ENCODE assay signal across 28 cellular contexts in the genomic region with DNA sequence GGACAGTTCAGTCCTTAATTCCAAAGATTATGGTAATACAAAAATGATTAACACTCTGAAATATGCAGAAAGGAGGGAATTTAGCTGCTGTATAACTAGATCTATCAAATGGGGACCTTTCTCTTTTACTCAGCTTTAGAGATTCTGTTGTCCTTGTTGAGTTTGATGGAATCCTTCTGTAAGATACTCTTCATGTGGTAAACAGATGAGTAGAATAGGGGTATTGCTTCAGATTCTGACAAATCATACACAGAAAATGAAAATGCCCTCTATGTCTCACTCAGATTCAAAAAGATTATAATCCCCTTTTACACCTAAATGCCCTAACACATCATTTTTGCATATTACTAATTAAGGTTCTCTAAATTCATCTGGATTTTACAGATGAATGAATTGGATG.
"Had no signal": no experiment of that assay in that cellular context is flagged by ENCODE, and none has a peak within 500 bp of the region (broad histone marks: within the 10 kb centered on the region; RNA-seq: fewer than 3 reads in every experiment).

No MANE protein-coding gene starts in this region.

- H2AFZ ChIP-seq: parathyroid adenoma had no signal

- H3K4me3 ChIP-seq: esophagus muscularis mucosa, gastroesophageal sphincter, left ventricle myocardium inferior, lower lobe of right lung, prostate gland, right lobe of liver, testis, tibial nerve, upper lobe of right lung, vagina had no signal

- H3K9me3 Mint-ChIP-seq: dendritic cell treated with granulocyte-macrophage colony-stimulating factor and Interleukin-4, amounts not matched to agents 40 ng/mL and 50 ng/mL, for 4 days; effector memory CD8-positive, alpha-beta T cell; immature natural killer cell; mesothelial cell of epicardium; natural killer cell; neural crest cell; stimulated activated naive CD8-positive, alpha-beta T cell treated with anti-CD3 and anti-CD28 coated beads, Interleukin-15, amount 100 ng/mL, for 72 hours had no signal

- H3K27ac ChIP-seq: epithelial cell of prostate, esophagus muscularis mucosa, gastroesophageal sphincter, left ventricle myocardium inferior, lower lobe of right lung, parathyroid adenoma, prostate gland, right lobe of liver, testis, tibial nerve, vagina had no signal

- DNase-seq: effector memory CD8-positive, alpha-beta T cell; glutamatergic neuron; immature natural killer cell; kidney; left cardiac atrium; left ventricle myocardium inferior; lower lobe of right lung; natural killer cell; nucleus accumbens; right lobe of liver; stimulated activated CD4-positive, alpha-beta T cell treated with anti-CD3 and anti-CD28 coated beads, Interleukin-15, amount 100 ng/mL, for 24 hours; stimulated activated CD4-positive, alpha-beta T cell treated with anti-CD3 and anti-CD28 coated beads, Interleukin-1b, Interleukin-23, amount 100 ng/mL, for 48 hours; stimulated activated CD4-positive, alpha-beta T cell treated with anti-CD3 and anti-CD28 coated beads, Interleukin-4, amount 100 ng/mL, for 24 hours; stimulated activated naive B cell treated with anti-CD40 and anti-IgM and Interleukin-4, amounts not matched to agents 10 μg/mL and 1 μg/mL and 100 μg/mL, for 72 hours; stimulated activated naive CD8-positive, alpha-beta T cell treated with anti-CD3 and anti-CD28 coated beads, Interleukin-15, amount 100 ng/mL, for 72 hours; testis; upper lobe of right lung had no signal

- H3K9me3 ChIP-seq: esophagus muscularis mucosa, gastroesophageal sphincter, left ventricle myocardium inferior, lower lobe of right lung, prostate gland, right lobe of liver, testis, tibial nerve, upper lobe of right lung, vagina had no signal

- ATAC-seq: effector memory CD8-positive, alpha-beta T cell; gastroesophageal sphincter; left cardiac atrium; natural killer cell; right lobe of liver; stimulated activated naive B cell treated with anti-CD40 and anti-IgM and Interleukin-4, amounts not matched to agents 10 μg/mL and 1 μg/mL and 100 μg/mL, for 72 hours; stimulated activated naive CD8-positive, alpha-beta T cell treated with anti-CD3 and anti-CD28 coated beads, Interleukin-15, amount 100 ng/mL, for 72 hours; upper lobe of right lung had no signal

- H3K27me3 Mint-ChIP-seq: dendritic cell treated with granulocyte-macrophage colony-stimulating factor and Interleukin-4, amounts not matched to agents 40 ng/mL and 50 ng/mL, for 4 days; effector memory CD8-positive, alpha-beta T cell; memory B cell; stimulated activated naive B cell treated with anti-CD40 and anti-IgM and Interleukin-4, amounts not matched to agents 10 μg/mL and 1 μg/mL and 100 μg/mL, for 72 hours; stimulated activated naive CD8-positive, alpha-beta T cell treated with anti-CD3 and anti-CD28 coated beads, Interleukin-15, amount 100 ng/mL, for 72 hours had no signal

- H3K27me3 ChIP-seq: esophagus muscularis mucosa, gastroesophageal sphincter, right lobe of liver, testis, tibial nerve, upper lobe of right lung, vagina had no signal

- H3K36me3 Mint-ChIP-seq: immature natural killer cell, natural killer cell had no signal

- H3K4me3 Mint-ChIP-seq: dendritic cell treated with granulocyte-macrophage colony-stimulating factor and Interleukin-4, amounts not matched to agents 40 ng/mL and 50 ng/mL, for 4 days; immature natural killer cell; memory B cell; mesothelial cell of epicardium; natural killer cell; neural crest cell; stimulated activated naive B cell treated with anti-CD40 and anti-IgM and Interleukin-4, amounts not matched to agents 10 μg/mL and 1 μg/mL and 100 μg/mL, for 72 hours; stimulated activated naive CD8-positive, alpha-beta T cell treated with anti-CD3 and anti-CD28 coated beads, Interleukin-15, amount 100 ng/mL, for 72 hours had no signal

- H3K36me3 ChIP-seq: esophagus muscularis mucosa, gastroesophageal sphincter, left ventricle myocardium inferior, lower lobe of right lung, prostate gland, right lobe of liver, tibial nerve, upper lobe of right lung, vagina had no signal

- H3K27ac Mint-ChIP-seq: dendritic cell treated with granulocyte-macrophage colony-stimulating factor and Interleukin-4, amounts not matched to agents 40 ng/mL and 50 ng/mL, for 4 days; memory B cell; mesothelial cell of epicardium; natural killer cell; stimulated activated naive B cell treated with anti-CD40 and anti-IgM and Interleukin-4, amounts not matched to agents 10 μg/mL and 1 μg/mL and 100 μg/mL, for 72 hours had no signal
